Comparison of ENCODE assay signal across 19 cellular contexts in the genomic region with DNA sequence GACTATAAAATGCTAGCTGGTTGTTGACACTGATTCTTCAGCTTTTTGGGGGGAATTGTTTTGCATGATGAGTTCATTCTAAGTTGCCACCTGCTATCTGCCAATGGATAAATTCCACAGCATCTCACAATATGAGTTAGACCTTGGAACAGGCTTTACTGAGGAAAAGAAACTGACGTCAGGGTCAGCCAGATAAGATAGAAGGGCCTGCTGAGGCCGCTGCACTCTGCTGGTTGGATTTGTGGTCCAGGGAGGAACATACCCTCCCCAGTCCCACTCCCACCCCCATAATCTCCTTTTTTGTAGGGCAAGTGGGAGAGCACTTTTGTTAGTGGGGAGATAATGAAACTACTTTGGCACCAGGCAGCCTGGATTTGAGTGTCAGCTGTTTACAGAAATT.
DNase-seq lines count a peak whose midpoint lies in the region; ATAC-seq and TF ChIP-seq lines count a peak whose summit lies in the region.
"Had no signal": no experiment of that assay in that cellular context is flagged by ENCODE, and none has a peak within 500 bp of the region (broad histone marks: within the 10 kb centered on the region; RNA-seq: fewer than 3 reads in every experiment).

No MANE protein-coding gene starts in this region.

- H3K9me3 ChIP-seq in heart right ventricle = no peaks in the 10 kb centered on the region
- no peaks in the 10 kb centered on the region for H3K9me3 ChIP-seq in left ventricle myocardium inferior (replicated peaks)

- H3K27ac ChIP-seq in heart right ventricle (peak overlapping the region in 1 of 10 donors; percentile 4), left ventricle myocardium inferior (replicated peaks) (no peak overlapping the region)
- H3K27ac ChIP-seq: C4-2B had no signal

- DNase-seq in heart right ventricle (no peak), left ventricle myocardium inferior (no peak), fibroblast of the aortic adventitia (ENCODE audit: low read depth) (peak; percentile 13), progenitor cell of endocrine pancreas (ENCODE audit: low spot score, unreplicated experiment) (no peak), SKM-1 (lab: John Stamatoyannopoulos, UW; ENCODE audit: unreplicated experiment) (no peak), NCI-H69 (lab: John Stamatoyannopoulos, UW) (no peak)
- DNase-seq in activated CD4-positive, alpha-beta T cell treated with anti-CD3 and anti-CD28 coated beads, Interleukin-2, amount 50 U/mL, for 48 hours = no peak
- DNase-seq: ACHN; AML-193; CD4-positive, alpha-beta T cell; DMS153; DMS79; GDM1; HCEC 1CT; HFFc6 had no signal

- H3K4me1 ChIP-seq in heart right ventricle (peaks cover 0 to 23% (median 6%) of the 10 kb centered on the region in 9 donors), left ventricle myocardium inferior (peaks cover 21% of the 10 kb centered on the region)

- H3K27me3 ChIP-seq in heart right ventricle (no peaks in the 10 kb centered on the region), left ventricle myocardium inferior (ENCODE audit: low read depth) (no peaks in the 10 kb centered on the region)

- no peak overlapping the region for H3K4me3 Mint-ChIP-seq in progenitor cell of endocrine pancreas (ENCODE audit: low read depth)
- H3K4me3 Mint-ChIP-seq: CD4-positive, alpha-beta T cell; GM23338; HFFc6; IgD-negative memory B cell had no signal

- intact Hi-C loops in heart right ventricle (cut with DNase I) = no loop called here
- intact Hi-C loops in left ventricle myocardium inferior (cut with micrococcal nuclease) = no loop called here

- H3K27ac Mint-ChIP-seq in progenitor cell of endocrine pancreas = peak overlapping the region; percentile 14
- H3K27ac Mint-ChIP-seq: CD4-positive, alpha-beta T cell; GM23338; HFFc6; IgD-negative memory B cell had no signal

- H3K4me1 Mint-ChIP-seq in progenitor cell of endocrine pancreas (ENCODE audit: low read depth) = peaks cover 23% of the 10 kb centered on the region
- H3K4me1 Mint-ChIP-seq: IgD-negative memory B cell had no signal

- 9 to 28% methylated on average over 2 of the region's 2 CpGs for WGBS in heart right ventricle, 2 donors

- TF ChIP-seq CTCF in heart right ventricle (IDR thresholded peaks at IDR 0.05) (peak in 1 of 9 donors; percentile 15), left ventricle myocardium inferior (IDR thresholded peaks at IDR 0.05; ENCODE audit: borderline replicate concordance) (no peak), fibroblast of the aortic adventitia (IDR thresholded peaks at IDR 0.05; ENCODE audit: insufficient read depth, low read length) (no peak), progenitor cell of endocrine pancreas (IDR thresholded peaks at IDR 0.05; ENCODE audit: unreplicated experiment) (no peak)

- H3K4me3 ChIP-seq in heart right ventricle (no peak overlapping the region), left ventricle myocardium inferior (no peak overlapping the region), fibroblast of the aortic adventitia (ENCODE audit: low read depth, low read length) (no peak overlapping the region)
- H3K4me3 ChIP-seq: GM23338 had no signal

- H3K9me3 Mint-ChIP-seq in progenitor cell of endocrine pancreas (ENCODE audit: low read depth) = no peaks in the 10 kb centered on the region
- H3K9me3 Mint-ChIP-seq: CD4-positive, alpha-beta T cell; GM23338; HFFc6; IgD-negative memory B cell had no signal

- H3K36me3 ChIP-seq in heart right ventricle = peaks cover 0 to 6% (median 0%) of the 10 kb centered on the region in 9 donors
- H3K36me3 ChIP-seq in left ventricle myocardium inferior = no peaks in the 10 kb centered on the region

- peak in 5 of 8 donors; percentile 26 to 64 (median 49) for ATAC-seq in heart right ventricle
- ATAC-seq: GM23338, HepG2 had no signal

- H3K27me3 Mint-ChIP-seq in progenitor cell of endocrine pancreas = no peaks in the 10 kb centered on the region
- H3K27me3 Mint-ChIP-seq: CD4-positive, alpha-beta T cell; IgD-negative memory B cell had no signal

- peaks cover 4% of the 10 kb centered on the region for H3K36me3 Mint-ChIP-seq in progenitor cell of endocrine pancreas (ENCODE audit: insufficient read depth)
- H3K36me3 Mint-ChIP-seq: IgD-negative memory B cell had no signal
